10 cellular contexts compared by ENCODE assay signal in the genomic region with DNA sequence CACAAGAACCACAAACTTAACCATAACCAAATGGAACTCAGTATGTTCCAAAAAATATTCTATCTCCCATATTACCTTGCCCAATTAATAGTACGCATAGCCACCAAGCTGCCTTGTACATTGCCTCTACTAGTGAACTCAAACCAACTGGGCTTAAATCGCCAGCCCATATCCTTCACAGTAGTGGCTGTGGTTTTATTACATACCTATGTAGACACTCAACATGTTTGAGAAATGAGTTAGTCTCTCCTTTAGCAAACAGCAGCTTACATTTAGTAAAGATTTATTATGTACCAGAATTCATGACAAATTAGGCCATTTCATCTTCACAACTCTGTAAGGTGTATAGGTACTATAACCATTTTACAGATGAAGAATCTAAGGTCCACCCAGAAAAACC. TPM values are rescaled to one million over a fixed set of nuclear protein-coding genes. Genes with fewer than 3 reads are reported as not detected.
DNase-seq lines count a peak whose midpoint lies in the region; ATAC-seq and TF ChIP-seq lines count a peak whose summit lies in the region.
"Had no signal": no experiment of that assay in that cellular context is flagged by ENCODE, and none has a peak within 500 bp of the region (broad histone marks: within the 10 kb centered on the region; RNA-seq: fewer than 3 reads in every experiment).

No MANE protein-coding gene starts in this region.

- H3K27me3 Mint-ChIP-seq in CD8-positive, alpha-beta memory T cell: no peaks in the 10 kb centered on the region
- H3K27me3 Mint-ChIP-seq in activated CD8-positive, alpha-beta T cell treated with anti-CD3 and anti-CD28 coated beads, Interleukin-2, amount 10 ng/mL, durations not matched to agents 7 days and 5 days (ENCODE audit: low read depth): no peaks in the 10 kb centered on the region

- intact Hi-C loops in dorsolateral prefrontal cortex (cut with DNase I): no loop called here

- POLR2A ChIA-PET in CD8-positive, alpha-beta memory T cell (lab: Charles Lee): no interaction called here
- POLR2A ChIA-PET in activated CD8-positive, alpha-beta T cell treated with anti-CD3 and anti-CD28 coated beads, Interleukin-2, amount 10 ng/mL, durations not matched to agents 7 days and 5 days (lab: Charles Lee): interaction anchor here (1.4 kb wide), 1 partner anchor 27 kb away, joined by 4 read pairs; no protein-coding TSS in a partner anchor

- no peaks in the 10 kb centered on the region for H3K36me3 ChIP-seq in CD8-positive, alpha-beta memory T cell (ENCODE audit: insufficient read depth, low read length)

- no peak for TF ChIP-seq CTCF in cardiac fibroblast (IDR thresholded peaks at IDR 0.05; ENCODE audit: low read depth, low read length)
- TF ChIP-seq CTCF in dorsolateral prefrontal cortex (IDR thresholded peaks at IDR 0.05 in 54 of 56, conservative IDR thresholded peaks at IDR 0.05 in 2 of 56; ENCODE audit: low read depth in 1 of 56, partially characterized antibody in 56 of 56): no peak

- peaks cover 89 to 96% (median 94%) of the 10 kb centered on the region in 3 donors for H3K4me1 Mint-ChIP-seq in CD8-positive, alpha-beta memory T cell
- H3K4me1 Mint-ChIP-seq in activated CD8-positive, alpha-beta T cell treated with anti-CD3 and anti-CD28 coated beads, Interleukin-2, amount 10 ng/mL, durations not matched to agents 7 days and 5 days (ENCODE audit: low read depth): peaks cover 85% of the 10 kb centered on the region

- CTCF ChIA-PET in CD8-positive, alpha-beta memory T cell (lab: Charles Lee): interaction anchor here (0.7 kb wide), 1 partner anchor 10 kb away, joined by 3 read pairs; no protein-coding TSS in a partner anchor
- CTCF ChIA-PET in activated CD8-positive, alpha-beta T cell treated with anti-CD3 and anti-CD28 coated beads, Interleukin-2, amount 10 ng/mL, durations not matched to agents 7 days and 5 days (lab: Charles Lee): interaction anchor here (1.8 kb wide), 1 partner anchor 16 kb away, joined by 5 read pairs; no protein-coding TSS in a partner anchor

- no peak for DNase-seq in CD8-positive, alpha-beta memory T cell
- DNase-seq in LHCN-M2 (ENCODE audit: low read depth) (peak; percentile 76), cardiac fibroblast (ENCODE audit: low read depth in 2 of 2) (peak; percentile 49 to 76), non-pigmented ciliary epithelial cell (ENCODE audit: low read depth) (peak; percentile 65), iPS-NIHi7 (ENCODE audit: extremely low spot score) (no peak), dorsolateral prefrontal cortex (no peak)
- DNase-seq in activated CD8-positive, alpha-beta T cell treated with anti-CD3 and anti-CD28 coated beads, Interleukin-2, amount 10 ng/mL, durations not matched to agents 7 days and 5 days: no peak
- DNase-seq: islet precursor cell, NCI-H187 had no signal

- H3K4me1 ChIP-seq in CD8-positive, alpha-beta memory T cell (ENCODE audit: insufficient read depth, low read length): peaks cover 67% of the 10 kb centered on the region

- no peaks in the 10 kb centered on the region for H3K9me3 Mint-ChIP-seq in CD8-positive, alpha-beta memory T cell
- no peaks in the 10 kb centered on the region for H3K9me3 Mint-ChIP-seq in activated CD8-positive, alpha-beta T cell treated with anti-CD3 and anti-CD28 coated beads, Interleukin-2, amount 10 ng/mL, durations not matched to agents 7 days and 5 days (ENCODE audit: insufficient read depth)

- H3K27me3 ChIP-seq in CD8-positive, alpha-beta memory T cell (ENCODE audit: insufficient read depth, low read length, poor library complexity, severe bottlenecking): no peaks in the 10 kb centered on the region
- no peaks in the 10 kb centered on the region for H3K27me3 ChIP-seq in dorsolateral prefrontal cortex

- H3K36me3 Mint-ChIP-seq in CD8-positive, alpha-beta memory T cell: peaks cover 0 to 5% (median 2%) of the 10 kb centered on the region in 3 donors
- H3K36me3 Mint-ChIP-seq in activated CD8-positive, alpha-beta T cell treated with anti-CD3 and anti-CD28 coated beads, Interleukin-2, amount 10 ng/mL, durations not matched to agents 7 days and 5 days (ENCODE audit: low read depth): peaks cover 7% of the 10 kb centered on the region

- H3K27ac Mint-ChIP-seq in CD8-positive, alpha-beta memory T cell: peak overlapping the region in 6 of 8 donors; percentile 4 to 58 (median 8)
- no peak overlapping the region for H3K27ac Mint-ChIP-seq in activated CD8-positive, alpha-beta T cell treated with anti-CD3 and anti-CD28 coated beads, Interleukin-2, amount 10 ng/mL, durations not matched to agents 7 days and 5 days

- no peaks in the 10 kb centered on the region for H3K9me3 ChIP-seq in CD8-positive, alpha-beta memory T cell (ENCODE audit: low read length)

- H3K4me3 ChIP-seq in CD8-positive, alpha-beta memory T cell (ENCODE audit: low read length): no peak overlapping the region
- no peak overlapping the region for H3K4me3 ChIP-seq in cardiac fibroblast (replicated peaks in 1 of 2; ENCODE audit: low read depth in 2 of 2, low read length in 2 of 2)
- no peak overlapping the region for H3K4me3 ChIP-seq in dorsolateral prefrontal cortex

- no peak overlapping the region for H3K27ac ChIP-seq in CD8-positive, alpha-beta memory T cell (ENCODE audit: low read depth, low read length)
- peak overlapping the region in 13 of 59 donors; percentile 2 to 63 (median 42) for H3K27ac ChIP-seq in dorsolateral prefrontal cortex

- H3K4me3 Mint-ChIP-seq in CD8-positive, alpha-beta memory T cell: peak overlapping the region in 2 of 7 donors; percentile 3 to 22
- H3K4me3 Mint-ChIP-seq in activated CD8-positive, alpha-beta T cell treated with anti-CD3 and anti-CD28 coated beads, Interleukin-2, amount 10 ng/mL, durations not matched to agents 7 days and 5 days: no peak overlapping the region

- no peak for ATAC-seq in activated CD8-positive, alpha-beta T cell treated with anti-CD3 and anti-CD28 coated beads, Interleukin-2, amount 10 ng/mL, durations not matched to agents 7 days and 5 days
- ATAC-seq in esophagus mucosa: no peak

RNA-seq across cellular contexts. Expression of a gene that starts 41.4 kb away (rescaled TPM):
- 100 to 1,000 TPM; 180 to 189 TPM for total RNA-seq in CD8-positive, alpha-beta memory T cell
- polyA plus RNA-seq in CD8-positive, alpha-beta memory T cell: 158 TPM
- total RNA-seq in LHCN-M2 (2014; rRNA removed) (95.7 and 113 TPM in 2 replicates), esophagus mucosa (64.4 TPM), dorsolateral prefrontal cortex (100 to 1,000 TPM in 110 of 120 experiments, 10 to 100 TPM in 10; 79.0 to 181 (median 137) TPM)
- polyA plus RNA-seq in LHCN-M2 (2012): 53.8 TPM
- 100 to 1,000 TPM; 166 to 178 TPM for total RNA-seq in activated CD8-positive, alpha-beta T cell treated with anti-CD3 and anti-CD28 coated beads, Interleukin-2, amount 10 ng/mL, durations not matched to agents 7 days and 5 days

Comparison
In these comparisons a context has a peak if more than half of its experiments do, and no peak if none do; other contexts are left out.
1. DNase-seq: peak in LHCN-M2 (single experiment), cardiac fibroblast (2 of 2) and non-pigmented ciliary epithelial cell (single experiment); none in CD8-positive, alpha-beta memory T cell (0 of 5), iPS-NIHi7 (single experiment), activated CD8-positive, alpha-beta T cell treated with anti-CD3 and anti-CD28 coated beads, Interleukin-2, amount 10 ng/mL, durations not matched to agents 7 days and 5 days (single experiment) and dorsolateral prefrontal cortex (0 of 10).